In genomic region chr6:150143521-150144293, GRCh38 we compare ENCODE assay signal across 8 cellular contexts. TPM values are rescaled to one million over a fixed set of nuclear protein-coding genes. Genes with fewer than 3 reads are reported as not detected.
DNase-seq lines count a peak whose midpoint lies in the region; ATAC-seq, FAIRE-seq and TF ChIP-seq lines count a peak whose summit lies in the region.

No MANE protein-coding gene starts in this region.

- no peaks in the 10 kb centered on the region for H3K9me3 ChIP-seq in A549
- H3K9me3 ChIP-seq in mucosa of rectum (ENCODE audit: control insufficient read depth in 2 of 2, low read length in 2 of 2), result no peaks in the 10 kb centered on the region

- peak overlapping the region; percentile 56 for H3K4me3 ChIP-seq in A549
- peak overlapping the region; percentile 73 for H3K4me3 ChIP-seq in coronary artery
- peak overlapping the region; percentile 73 to 77 for H3K4me3 ChIP-seq in mucosa of rectum (ENCODE audit: low read length in 2 of 2)

- H3K9me3 Mint-ChIP-seq in IgD-negative memory B cell, result peaks cover under 1 to 4% (median 3%) of the 10 kb centered on the region in 3 donors
- H3K9me3 Mint-ChIP-seq in activated naive CD4-positive, alpha-beta T cell treated with anti-CD3 and anti-CD28 coated beads, Interleukin-2, amount 10 ng/mL, durations not matched to agents 7 days and 5 days, result no peaks in the 10 kb centered on the region

- DNase-seq in A549 (ENCODE audit: low read depth in 1 of 2, low spot score in 1 of 2) (no peak), coronary artery (ENCODE audit: low spot score) (no peak), SKM-1 (lab: John Stamatoyannopoulos, UW; ENCODE audit: unreplicated experiment) (no peak), GDM1 (lab: John Stamatoyannopoulos, UW) (no peak)
- no peak for DNase-seq in activated naive CD4-positive, alpha-beta T cell treated with anti-CD3 and anti-CD28 coated beads, Interleukin-2, amount 10 ng/mL, durations not matched to agents 7 days and 5 days

- H3K4me1 ChIP-seq in A549 (no peaks in the 10 kb centered on the region), mucosa of rectum (ENCODE audit: control insufficient read depth in 2 of 2, insufficient read depth in 2 of 2, low read length in 2 of 2) (peaks cover 11 to 22% of the 10 kb centered on the region in 2 donors)

- TF ChIP-seq EP300 in A549 (IDR thresholded peaks at IDR 0.05), result no peak

- H3K4me1 Mint-ChIP-seq in IgD-negative memory B cell, result peaks cover 11 to 28% (median 21%) of the 10 kb centered on the region in 3 donors
- H3K4me1 Mint-ChIP-seq in activated naive CD4-positive, alpha-beta T cell treated with anti-CD3 and anti-CD28 coated beads, Interleukin-2, amount 10 ng/mL, durations not matched to agents 7 days and 5 days, result peaks cover 12% of the 10 kb centered on the region

- POLR2A ChIA-PET in A549 (lab: Yijun Ruan, JAX), result no interaction called here

- peak overlapping the region; percentile 68 to 87 for H3K9ac ChIP-seq in mucosa of rectum (ENCODE audit: low read depth in 1 of 2, low read length in 2 of 2)

- 36% methylated on average over 9 of the region's 53 CpGs for WGBS in A549 (ENCODE audit: missing lambda C conversion rate)

- TF ChIP-seq RAD21 in A549 (conservative IDR thresholded peaks at IDR 0.05 in 1 of 2, IDR thresholded peaks at IDR 0.05 in 1 of 2), result no peak

- ATAC-seq in A549 (peak; percentile 55 to 74; a peak in 5 of 6 replicates), GM18868 (IDR thresholded peaks at IDR 0.05; ENCODE audit: unreplicated experiment) (no peak)

- FAIRE-seq in A549 (lab: Jason Lieb, UNC), result no peak

- CTCF ChIA-PET in A549 (lab: Yijun Ruan, JAX), result interaction anchor here (0.6 to 0.8 kb wide), 2 partner anchors 63 to 1555 kb away, joined by 3 to 5 read pairs; no protein-coding TSS in a partner anchor
- CTCF ChIA-PET in activated naive CD4-positive, alpha-beta T cell treated with anti-CD3 and anti-CD28 coated beads, Interleukin-2, amount 10 ng/mL, durations not matched to agents 7 days and 5 days (lab: Charles Lee), result interaction anchor here (1.0 to 2.1 kb wide), 2 partner anchors 63 to 252 kb away, joined by 5 to 6 read pairs; no protein-coding TSS in a partner anchor

- peak overlapping the region; percentile 95 for H3K4me2 ChIP-seq in A549

- H3K4me3 Mint-ChIP-seq in IgD-negative memory B cell, result peak overlapping the region; percentile 60 to 86 (median 75)
- no peak overlapping the region for H3K4me3 Mint-ChIP-seq in activated naive CD4-positive, alpha-beta T cell treated with anti-CD3 and anti-CD28 coated beads, Interleukin-2, amount 10 ng/mL, durations not matched to agents 7 days and 5 days

- TF ChIP-seq POLR2A in A549 (IDR thresholded peaks at IDR 0.05; ENCODE audit: low read length), result no peak

- peaks cover 8 to 11% of the 10 kb centered on the region in 2 donors for H3K27me3 ChIP-seq in mucosa of rectum (ENCODE audit: control insufficient read depth in 2 of 2, insufficient read depth in 2 of 2, low read length in 2 of 2)

- no peaks in the 10 kb centered on the region for H3K36me3 Mint-ChIP-seq in IgD-negative memory B cell
- H3K36me3 Mint-ChIP-seq in activated naive CD4-positive, alpha-beta T cell treated with anti-CD3 and anti-CD28 coated beads, Interleukin-2, amount 10 ng/mL, durations not matched to agents 7 days and 5 days, result no peaks in the 10 kb centered on the region

- no peaks in the 10 kb centered on the region for H3K36me3 ChIP-seq in mucosa of rectum (ENCODE audit: control insufficient read depth in 2 of 2, insufficient read depth in 2 of 2, low read length in 2 of 2)

- TF ChIP-seq CTCF in A549 (IDR thresholded peaks at IDR 0.05) (no peak), coronary artery (IDR thresholded peaks at IDR 0.05) (no peak)

- H3K27me3 Mint-ChIP-seq in IgD-negative memory B cell, result peaks cover 53% of the 10 kb centered on the region
- peaks cover 82% of the 10 kb centered on the region for H3K27me3 Mint-ChIP-seq in activated naive CD4-positive, alpha-beta T cell treated with anti-CD3 and anti-CD28 coated beads, Interleukin-2, amount 10 ng/mL, durations not matched to agents 7 days and 5 days

- H3K27ac ChIP-seq in A549 (peak overlapping the region in 1 of 2 experiments; percentile 58; a peak in 3 of 6 replicates), coronary artery (no peak overlapping the region), mucosa of rectum (ENCODE audit: low read depth in 2 of 2, low read length in 2 of 2) (peak overlapping the region; percentile 63 to 70)

- peak overlapping the region in 1 of 3 donors; percentile 21 for H3K27ac Mint-ChIP-seq in IgD-negative memory B cell
- H3K27ac Mint-ChIP-seq in activated naive CD4-positive, alpha-beta T cell treated with anti-CD3 and anti-CD28 coated beads, Interleukin-2, amount 10 ng/mL, durations not matched to agents 7 days and 5 days, result no peak overlapping the region

TF ChIP-seq in A549, 52 proteins besides CTCF, POLR2A, EP300 and RAD21:
- TF ChIP-seq POLR2AphosphoS2 (conservative IDR thresholded peaks at IDR 0.05; ENCODE audit: low read length), result no peak
- TF ChIP-seq HEYL (CRISPR knock-in tag; IDR thresholded peaks at IDR 0.05), result no peak

RNA-seq across cellular contexts. Expression of gene PPP1R14C, which starts 0.9 kb away (rescaled TPM):
- polyA plus RNA-seq in A549 (2011; rRNA removed) (0.29 and 0.34 TPM in 2 replicates), A549 (2017; fragmentation: RNase III; extraction: RNeasy Plus Mini Kit Qiagen cat#74134 plus additional on column Dnase treatment) (0.31 to 0.46 TPM (median 0.43 TPM) in 3 replicates), IgD-negative memory B cell (not detected)
- 0.04 and 0.05 TPM in 2 replicates for polyA plus RNA-seq in A549 (2012; cell fraction: cytosol; rRNA removed)
- polyA plus RNA-seq in A549 (2012; cell fraction: nucleus; rRNA removed), result 0.05 TPM in 1 of 2 replicates, not detected in the other
- polyA minus RNA-seq in A549 (2011; rRNA and poly(A)+ RNA removed), result 0.29 TPM in 1 of 2 replicates, not detected in the other

Comparison
In these comparisons a context has a peak if more than half of its experiments do, and no peak if none do; other contexts are left out.
1. H3K27ac ChIP-seq: peak in mucosa of rectum (2 of 2); none in coronary artery (0 of 2).
2. Peak in every context shown above with its lines, with median percentiles within 50 percentile points of each other: H3K4me3 ChIP-seq.